In genomic region chr3:188272481-188273372, GRCh38 we compare ENCODE assay signal across 10 cellular contexts.
DNase-seq lines count a peak whose midpoint lies in the region; ATAC-seq and TF ChIP-seq lines count a peak whose summit lies in the region.
"Had no signal": no experiment of that assay in that cellular context is flagged by ENCODE, and none has a peak within 500 bp of the region (broad histone marks: within the 10 kb centered on the region; RNA-seq: fewer than 3 reads in every experiment).

No MANE protein-coding gene starts in this region.

- in situ Hi-C loops in gastrocnemius medialis (cut with MboI; ENCODE audit: low sequenced_read_pairs in 4 of 4) = no loop called here

- peaks cover 46 to 53% of the 10 kb centered on the region in 2 donors for H3K4me1 ChIP-seq in gastrocnemius medialis

- peak overlapping the region; percentile 94 to 99 (median 96) for H3K27ac ChIP-seq in gastrocnemius medialis

- no peaks in the 10 kb centered on the region for H3K27me3 ChIP-seq in gastrocnemius medialis

- ATAC-seq in gastrocnemius medialis = peak; percentile 24 to 59
- no peak for ATAC-seq in GM19395 (IDR thresholded peaks at IDR 0.05; ENCODE audit: unreplicated experiment)
- ATAC-seq in HG03045 (IDR thresholded peaks at IDR 0.05; ENCODE audit: unreplicated experiment) = no peak
- no peak for ATAC-seq in GM21360 (IDR thresholded peaks at IDR 0.05; ENCODE audit: unreplicated experiment)

- no peaks in the 10 kb centered on the region for H3K36me3 ChIP-seq in gastrocnemius medialis

- H3K9me3 ChIP-seq in gastrocnemius medialis = no peaks in the 10 kb centered on the region

- TF ChIP-seq CTCF in fibroblast of pulmonary artery (IDR thresholded peaks at IDR 0.05; ENCODE audit: low read length, missing control alignments) (no peak), gastrocnemius medialis (IDR thresholded peaks at IDR 0.05 in 4 of 5, conservative IDR thresholded peaks at IDR 0.05 in 1 of 5) (no peak)

- DNase-seq in GDM1 (lab: John Stamatoyannopoulos, UW) (peak; percentile 22), RPMI7951 (ENCODE audit: low read depth) (peak; percentile 95), fibroblast of pulmonary artery (ENCODE audit: low read depth) (peak; percentile 72), gastrocnemius medialis (no peak)
- no peak for DNase-seq in stimulated activated naive CD4-positive, alpha-beta T cell treated with Interleukin-2 at 50 U/mL for 16 hours (lab: John Stamatoyannopoulos, UW)
- DNase-seq: NCI-H2171 treated with DMSO at 0.1 percent for 48 hours, small intestine had no signal

- no peak overlapping the region for H3K4me3 ChIP-seq in fibroblast of pulmonary artery (replicated peaks; ENCODE audit: low read depth, low read length)
- H3K4me3 ChIP-seq in gastrocnemius medialis = no peak overlapping the region

- TF ChIP-seq POLR2A in gastrocnemius medialis (IDR thresholded peaks at IDR 0.05) = no peak

- intact Hi-C loops in gastrocnemius medialis (cut with DNase I; ENCODE audit: low total_unique reads) = no loop called here

Comparison
In these comparisons a context has a peak if more than half of its experiments do, and no peak if none do; other contexts are left out.
1. DNase-seq: peak in GDM1 (single experiment), RPMI7951 (single experiment) and fibroblast of pulmonary artery (single experiment); none in gastrocnemius medialis (0 of 2) and stimulated activated naive CD4-positive, alpha-beta T cell treated with Interleukin-2 at 50 U/mL for 16 hours (single experiment).
2. ATAC-seq: peak in gastrocnemius medialis (2 of 2); none in GM19395 (single experiment), HG03045 (single experiment) and GM21360 (single experiment).